Comparison of ENCODE assay signal across 7 cellular contexts in the genomic region with DNA sequence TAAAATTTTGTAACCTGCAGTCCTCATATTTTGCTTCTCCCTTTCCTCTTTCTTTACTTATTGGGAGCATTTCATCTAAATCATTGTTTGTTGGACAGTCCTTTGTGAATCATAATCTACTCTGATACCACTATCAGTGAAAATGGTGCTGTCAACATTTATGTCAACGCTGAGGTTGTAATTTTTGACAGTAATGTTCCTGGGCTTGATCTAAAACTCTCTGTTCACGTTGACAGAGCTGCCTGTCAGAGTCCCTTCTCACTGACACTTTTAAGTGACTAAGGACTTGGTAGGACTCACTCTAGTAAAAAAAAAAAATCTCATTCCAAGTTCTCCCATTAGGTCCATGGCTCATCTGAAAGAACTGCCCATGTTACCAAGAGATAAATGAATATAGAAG.
"Had no signal": no experiment of that assay in that cellular context is flagged by ENCODE, and none has a peak within 500 bp of the region (broad histone marks: within the 10 kb centered on the region; RNA-seq: fewer than 3 reads in every experiment).

No MANE protein-coding gene starts in this region.

- ATAC-seq: GM23338, HepG2 had no signal

- H3K4me3 Mint-ChIP-seq: GM23338, H9, IgD-negative memory B cell had no signal

- DNase-seq: H9, HCEC 1CT, KBM-7 had no signal

- H3K27ac Mint-ChIP-seq: GM23338, H9, IgD-negative memory B cell had no signal

- H3K36me3 Mint-ChIP-seq: IgD-negative memory B cell had no signal

- H3K4me3 ChIP-seq: GM23338 had no signal

- H3K9me3 Mint-ChIP-seq: GM23338, H9 had no signal

- H3K4me2 ChIP-seq: GM23338 had no signal

- H3K27me3 Mint-ChIP-seq: IgD-negative memory B cell had no signal

- H3K27ac ChIP-seq: HL-60 had no signal

- H3K4me1 Mint-ChIP-seq: GM23338, H9, IgD-negative memory B cell had no signal

- H2AFZ ChIP-seq: GM23338 had no signal
